23 cellular contexts compared by ENCODE assay signal in genomic region chr20:45500022-45500421, GRCh38. TPM values are rescaled to one million over a fixed set of nuclear protein-coding genes. Genes with fewer than 3 reads are reported as not detected.
"Had no signal": no experiment of that assay in that cellular context is flagged by ENCODE, and none has a peak within 500 bp of the region (broad histone marks: within the 10 kb centered on the region; RNA-seq: fewer than 3 reads in every experiment).

No MANE protein-coding gene starts in this region.

- H3K4me3 ChIP-seq: ascending aorta, pancreas, thyroid gland had no signal

- H3K36me3 ChIP-seq: ascending aorta, neutrophil, pancreas, thyroid gland had no signal

- H3K4me1 ChIP-seq: ascending aorta, pancreas, thyroid gland had no signal

- H3K4me1 Mint-ChIP-seq: activated CD4-positive, alpha-beta T cell treated with anti-CD3 and anti-CD28 coated beads, Interleukin-2, amount 10 ng/mL, durations not matched to agents 24 days and 14 days; activated naive CD4-positive, alpha-beta T cell treated with anti-CD3 and anti-CD28 coated beads, Interleukin-2, amount 50 U/mL, for 24 hours; naive thymus-derived CD8-positive, alpha-beta T cell had no signal

- H3K27ac Mint-ChIP-seq: activated CD4-positive, alpha-beta T cell treated with anti-CD3 and anti-CD28 coated beads, Interleukin-2, amount 10 ng/mL, durations not matched to agents 24 days and 14 days; activated CD8-positive, alpha-beta T cell treated with anti-CD3 and anti-CD28 coated beads, Interleukin-2, amount 10 ng/mL, durations not matched to agents 7 days and 5 days; activated naive CD4-positive, alpha-beta T cell treated with anti-CD3 and anti-CD28 coated beads, Interleukin-2, amount 50 U/mL, for 24 hours; naive thymus-derived CD8-positive, alpha-beta T cell had no signal

- H3K9me3 ChIP-seq: ascending aorta, neutrophil, pancreas, thyroid gland had no signal

- H3K4me3 Mint-ChIP-seq: activated CD4-positive, alpha-beta T cell treated with anti-CD3 and anti-CD28 coated beads, Interleukin-2, amount 10 ng/mL, durations not matched to agents 24 days and 14 days; activated CD8-positive, alpha-beta T cell treated with anti-CD3 and anti-CD28 coated beads, Interleukin-2, amount 10 ng/mL, durations not matched to agents 7 days and 5 days; activated naive CD4-positive, alpha-beta T cell treated with anti-CD3 and anti-CD28 coated beads, Interleukin-2, amount 50 U/mL, for 24 hours; activated T-cell treated with anti-CD3 and anti-CD28 coated beads, Interleukin-2, amount 50 U/mL, for 4 hours; naive thymus-derived CD8-positive, alpha-beta T cell had no signal

- H3K36me3 Mint-ChIP-seq: activated naive CD4-positive, alpha-beta T cell treated with anti-CD3 and anti-CD28 coated beads, Interleukin-2, amount 50 U/mL, for 24 hours; naive thymus-derived CD8-positive, alpha-beta T cell had no signal

- H3K27me3 ChIP-seq: ascending aorta had no signal

- H3K27ac ChIP-seq: ascending aorta, neutrophil, pancreas, thyroid gland had no signal

- H3K9me3 Mint-ChIP-seq: activated CD4-positive, alpha-beta T cell treated with anti-CD3 and anti-CD28 coated beads, Interleukin-2, amount 10 ng/mL, durations not matched to agents 24 days and 14 days; activated naive CD4-positive, alpha-beta T cell treated with anti-CD3 and anti-CD28 coated beads, Interleukin-2, amount 50 U/mL, for 24 hours; activated T-cell treated with anti-CD3 and anti-CD28 coated beads, Interleukin-2, amount 50 U/mL, for 4 hours; naive thymus-derived CD8-positive, alpha-beta T cell had no signal

- ATAC-seq: activated CD8-positive, alpha-beta T cell treated with anti-CD3 and anti-CD28 coated beads, Interleukin-2, amount 10 ng/mL, durations not matched to agents 7 days and 5 days; activated T-cell treated with anti-CD3 and anti-CD28 coated beads, Interleukin-2, amount 50 U/mL, for 4 hours; left ventricle myocardium superior; naive thymus-derived CD8-positive, alpha-beta T cell; pancreas; sciatic nerve had no signal

- DNase-seq: activated CD4-positive, alpha-beta T cell treated with anti-CD3 and anti-CD28 coated beads, Interleukin-2, amount 10 ng/mL, durations not matched to agents 24 days and 14 days; activated CD8-positive, alpha-beta T cell treated with anti-CD3 and anti-CD28 coated beads, Interleukin-2, amount 10 ng/mL, durations not matched to agents 7 days and 5 days; activated effector memory CD4-positive, alpha-beta T cell treated with Interleukin-2 at 50 U/mL for 16 hours; activated T-cell treated with anti-CD3 and anti-CD28 coated beads, Interleukin-2, amount 50 U/mL, for 4 hours; cortex of kidney; erythroblast; hypothalamus; left ventricle myocardium superior; naive thymus-derived CD8-positive, alpha-beta T cell; pancreas; stimulated activated naive CD4-positive, alpha-beta T cell; T1000; thyroid gland had no signal

RNA-seq across cellular contexts. Expression of gene SPINT3, which starts 15.4 kb away (rescaled TPM):
- total RNA-seq: activated CD4-positive, alpha-beta T cell treated with anti-CD3 and anti-CD28 coated beads, Interleukin-2, amount 10 ng/mL, durations not matched to agents 24 days and 14 days; activated CD8-positive, alpha-beta T cell treated with anti-CD3 and anti-CD28 coated beads, Interleukin-2, amount 10 ng/mL, durations not matched to agents 7 days and 5 days; activated T-cell treated with anti-CD3 and anti-CD28 coated beads, Interleukin-2, amount 50 U/mL, for 4 hours; ascending aorta; frontal cortex; left ventricle myocardium superior; mononuclear cell; naive thymus-derived CD8-positive, alpha-beta T cell; pancreas; pulmonary artery endothelial cell; sciatic nerve; T-helper 1 cell treated with Interleukin-12 subunit alpha and Interleukin-12 subunit beta and Interleukin-4 antibody, amounts not matched to agents 30 ng/mL and 1 ng/mL, for 36 hours; thyroid gland had no signal
- polyA plus RNA-seq: adipose tissue; keratinocyte; naive thymus-derived CD8-positive, alpha-beta T cell; pancreas had no signal

RNA-seq across cellular contexts. Expression of gene WFDC2, which starts 30.5 kb away (rescaled TPM):
- total RNA-seq: activated CD4-positive, alpha-beta T cell treated with anti-CD3 and anti-CD28 coated beads, Interleukin-2, amount 10 ng/mL, durations not matched to agents 24 days and 14 days; activated CD8-positive, alpha-beta T cell treated with anti-CD3 and anti-CD28 coated beads, Interleukin-2, amount 10 ng/mL, durations not matched to agents 7 days and 5 days; mononuclear cell; pulmonary artery endothelial cell had no signal
- polyA plus RNA-seq: keratinocyte had no signal

RNA-seq across cellular contexts. Expression of gene WFDC6, which starts 39.3 kb away (rescaled TPM):
- total RNA-seq: activated CD4-positive, alpha-beta T cell treated with anti-CD3 and anti-CD28 coated beads, Interleukin-2, amount 10 ng/mL, durations not matched to agents 24 days and 14 days; activated CD8-positive, alpha-beta T cell treated with anti-CD3 and anti-CD28 coated beads, Interleukin-2, amount 10 ng/mL, durations not matched to agents 7 days and 5 days; activated T-cell treated with anti-CD3 and anti-CD28 coated beads, Interleukin-2, amount 50 U/mL, for 4 hours; ascending aorta; frontal cortex; left ventricle myocardium superior; mononuclear cell; naive thymus-derived CD8-positive, alpha-beta T cell; pancreas; pulmonary artery endothelial cell; sciatic nerve; T-helper 1 cell treated with Interleukin-12 subunit alpha and Interleukin-12 subunit beta and Interleukin-4 antibody, amounts not matched to agents 30 ng/mL and 1 ng/mL, for 36 hours; thyroid gland had no signal
- polyA plus RNA-seq: adipose tissue; keratinocyte; naive thymus-derived CD8-positive, alpha-beta T cell; pancreas had no signal

RNA-seq across cellular contexts. Expression of gene EPPIN, which starts 47.2 kb away (rescaled TPM):
- total RNA-seq: activated CD4-positive, alpha-beta T cell treated with anti-CD3 and anti-CD28 coated beads, Interleukin-2, amount 10 ng/mL, durations not matched to agents 24 days and 14 days; activated CD8-positive, alpha-beta T cell treated with anti-CD3 and anti-CD28 coated beads, Interleukin-2, amount 10 ng/mL, durations not matched to agents 7 days and 5 days; activated T-cell treated with anti-CD3 and anti-CD28 coated beads, Interleukin-2, amount 50 U/mL, for 4 hours; ascending aorta; frontal cortex; left ventricle myocardium superior; mononuclear cell; naive thymus-derived CD8-positive, alpha-beta T cell; pancreas; pulmonary artery endothelial cell; sciatic nerve; T-helper 1 cell treated with Interleukin-12 subunit alpha and Interleukin-12 subunit beta and Interleukin-4 antibody, amounts not matched to agents 30 ng/mL and 1 ng/mL, for 36 hours had no signal
- polyA plus RNA-seq: adipose tissue; keratinocyte; naive thymus-derived CD8-positive, alpha-beta T cell; pancreas had no signal
